In genomic region chr1:23824711-23825075, GRCh38 we compare ENCODE assay signal across 8 cellular contexts. TPM values are rescaled to one million over a fixed set of nuclear protein-coding genes. Genes with fewer than 3 reads are reported as not detected.
DNase-seq lines count a peak whose midpoint lies in the region; TF ChIP-seq lines count a peak whose summit lies in the region.

No MANE protein-coding gene starts in this region.

- H3K4me1 Mint-ChIP-seq in T-helper 1 cell treated with Interleukin-12 subunit alpha and Interleukin-12 subunit beta and Interleukin-4 antibody, amounts not matched to agents 30 μg/mL and 1 μg/mL, for 36 hours (ENCODE audit: low read depth): peaks cover 16% of the 10 kb centered on the region

- H3K27ac ChIP-seq in adrenal gland (peak overlapping the region; percentile 47 to 94 (median 86)), layer of hippocampus (ENCODE audit: low read depth, low read length) (peak overlapping the region; percentile 97), testis (peak overlapping the region; percentile 75 to 93)

- peak overlapping the region; percentile 88 for H3K27ac Mint-ChIP-seq in T-helper 1 cell treated with Interleukin-12 subunit alpha and Interleukin-12 subunit beta and Interleukin-4 antibody, amounts not matched to agents 30 μg/mL and 1 μg/mL, for 36 hours

- intact Hi-C loops in adrenal gland (cut with DNase I): no loop called here
- intact Hi-C loops in testis (cut with DNase I; ENCODE audit: low total_unique reads): no loop called here

- TF ChIP-seq POLR2A in adrenal gland (IDR thresholded peaks at IDR 0.05) (no peak), testis (IDR thresholded peaks at IDR 0.05) (no peak)

- H3K36me3 ChIP-seq in adrenal gland (replicated peaks in 1 of 2): no peaks in the 10 kb centered on the region
- H3K36me3 ChIP-seq in testis (ENCODE audit: low read depth, missing control alignments): no peaks in the 10 kb centered on the region

- no peaks in the 10 kb centered on the region for H3K36me3 Mint-ChIP-seq in T-helper 1 cell treated with Interleukin-12 subunit alpha and Interleukin-12 subunit beta and Interleukin-4 antibody, amounts not matched to agents 30 μg/mL and 1 μg/mL, for 36 hours (ENCODE audit: low read depth)

- H3K4me1 ChIP-seq in adrenal gland (replicated peaks in 1 of 2) (peaks cover 0 to 10% of the 10 kb centered on the region in 2 donors), testis (peaks cover 6% of the 10 kb centered on the region)

- no peak for DNase-seq in T-helper 1 cell
- DNase-seq in adrenal gland: no peak
- no peak for DNase-seq in testis
- no peak for DNase-seq in retina
- DNase-seq in NCI-H2107 treated with DMSO at 0.1 percent for 48 hours (lab: John Stamatoyannopoulos, UW; ENCODE audit: unreplicated experiment): no peak
- no peak for DNase-seq in NCI-H1930 (lab: John Stamatoyannopoulos, UW)

- peak overlapping the region; percentile 46 to 92 (median 90) for H3K4me3 ChIP-seq in adrenal gland
- peak overlapping the region; percentile 77 to 84 for H3K4me3 ChIP-seq in testis

- peak overlapping the region; percentile 89 for H3K4me3 Mint-ChIP-seq in T-helper 1 cell treated with Interleukin-12 subunit alpha and Interleukin-12 subunit beta and Interleukin-4 antibody, amounts not matched to agents 30 μg/mL and 1 μg/mL, for 36 hours

- no peaks in the 10 kb centered on the region for H3K9me3 Mint-ChIP-seq in T-helper 1 cell treated with Interleukin-12 subunit alpha and Interleukin-12 subunit beta and Interleukin-4 antibody, amounts not matched to agents 30 μg/mL and 1 μg/mL, for 36 hours

- H3K9me3 ChIP-seq in adrenal gland (replicated peaks in 1 of 3) (no peaks in the 10 kb centered on the region), testis (no peaks in the 10 kb centered on the region)

- TF ChIP-seq CTCF in adrenal gland (IDR thresholded peaks at IDR 0.05) (no peak), testis (IDR thresholded peaks at IDR 0.05) (no peak)

- H3K27me3 ChIP-seq in adrenal gland: no peaks in the 10 kb centered on the region
- H3K27me3 ChIP-seq in layer of hippocampus (ENCODE audit: control insufficient read depth, insufficient read depth, low read length): no peaks in the 10 kb centered on the region
- no peaks in the 10 kb centered on the region for H3K27me3 ChIP-seq in testis

- WGBS in adrenal gland, 4 donors: 0 to 7% (median 3%) methylated on average over 8 of the region's 8 CpGs
- 1% methylated on average over 8 of the region's 8 CpGs for WGBS in testis, 2 donors

- peaks cover 4% of the 10 kb centered on the region for H3K27me3 Mint-ChIP-seq in T-helper 1 cell treated with Interleukin-12 subunit alpha and Interleukin-12 subunit beta and Interleukin-4 antibody, amounts not matched to agents 30 μg/mL and 1 μg/mL, for 36 hours (ENCODE audit: low read depth)

RNA-seq across cellular contexts. Expression of gene HMGCL, which starts 0.5 kb away (rescaled TPM):
- total RNA-seq in adrenal gland (100 to 1,000 TPM in 2 of 8 donors, 10 to 100 TPM in 6; 53.9 to 120 (median 90.7) TPM), testis (10 to 100 TPM; 48.2 to 54.3 TPM)
- polyA plus RNA-seq in adrenal gland (10 to 100 TPM; 38.8 to 83.2 (median 43.3) TPM), testis (ENCODE audit: insufficient read depth, low read depth, low replicate concordance) (38.8 TPM)

RNA-seq across cellular contexts. Expression of gene GALE, which starts 24.1 kb away (rescaled TPM):
- total RNA-seq in adrenal gland (10 to 100 TPM; 17.8 to 46.0 (median 28.4) TPM), testis (10 to 100 TPM; 23.2 to 26.1 TPM)
- polyA plus RNA-seq in adrenal gland (10 to 100 TPM; 12.0 to 80.8 (median 59.4) TPM), testis (ENCODE audit: insufficient read depth, low read depth, low replicate concordance) (18.7 TPM)

RNA-seq across cellular contexts. Expression of gene LYPLA2, which starts 33.7 kb away (rescaled TPM):
- 10 to 100 TPM; 44.0 to 74.4 (median 51.6) TPM for total RNA-seq in adrenal gland
- 10 to 100 TPM; 26.0 to 55.1 (median 48.5) TPM for polyA plus RNA-seq in adrenal gland
- total RNA-seq in testis: 10 to 100 TPM; 46.5 to 47.8 TPM
- polyA plus RNA-seq in testis (ENCODE audit: insufficient read depth, low read depth, low replicate concordance): 36.1 TPM

RNA-seq across cellular contexts. Expression of gene FUCA1, which starts 43.4 kb away (rescaled TPM):
- total RNA-seq in adrenal gland (100 to 1,000 TPM in 1 of 8 donors, 10 to 100 TPM in 7; 55.0 to 109 (median 77.1) TPM), testis (10 to 100 TPM; 34.0 to 41.2 TPM)
- polyA plus RNA-seq in adrenal gland (10 to 100 TPM; 17.9 to 59.0 (median 34.1) TPM), testis (ENCODE audit: insufficient read depth, low read depth, low replicate concordance) (68.8 TPM)

RNA-seq across cellular contexts. Expression of gene PITHD1, which starts 46.5 kb away (rescaled TPM):
- total RNA-seq in adrenal gland (10 to 100 TPM; 54.9 to 98.0 (median 63.0) TPM), testis (10 to 100 TPM; 83.7 to 89.9 TPM)
- polyA plus RNA-seq in adrenal gland (100 to 1,000 TPM in 1 of 3 donors, 10 to 100 TPM in 2; 41.9 to 104 (median 52.4) TPM), testis (ENCODE audit: insufficient read depth, low read depth, low replicate concordance) (99.3 TPM)
